26 cellular contexts compared by ENCODE assay signal in genomic region chr13:60178327-60178726, GRCh38. TPM values are rescaled to one million over a fixed set of nuclear protein-coding genes. Genes with fewer than 3 reads are reported as not detected.
"Had no signal": no experiment of that assay in that cellular context is flagged by ENCODE, and none has a peak within 500 bp of the region (broad histone marks: within the 10 kb centered on the region; RNA-seq: fewer than 3 reads in every experiment).

No MANE protein-coding gene starts in this region.

- H3K4me1 ChIP-seq: left lung, lower lobe of right lung, spleen, tibial nerve, uterus had no signal

- H3K27ac Mint-ChIP-seq: immature natural killer cell; naive thymus-derived CD8-positive, alpha-beta T cell; nephron; progenitor cell of endocrine pancreas; stimulated activated memory B cell treated with anti-CD40 and anti-IgM and Interleukin-4, amounts not matched to agents 10 μg/mL and 1 μg/mL and 100 μg/mL, for 72 hours; stimulated activated naive CD8-positive, alpha-beta T cell treated with anti-CD3 and anti-CD28 coated beads, Interleukin-15, amount 100 ng/mL, for 72 hours; type B pancreatic cell had no signal

- H3K4me3 ChIP-seq: left lung, lower lobe of right lung, ovary, skin epidermis, spleen, tibial nerve, uterus had no signal

- H3K27me3 ChIP-seq: left lung, ovary, spleen, tibial nerve, uterus had no signal

- H3K27ac ChIP-seq: left lung, lower lobe of right lung, ovary, skin epidermis, spleen, tibial nerve, uterus had no signal

- H3K4me3 Mint-ChIP-seq: immature natural killer cell; naive thymus-derived CD8-positive, alpha-beta T cell; nephron; stimulated activated memory B cell treated with anti-CD40 and anti-IgM and Interleukin-4, amounts not matched to agents 10 μg/mL and 1 μg/mL and 100 μg/mL, for 72 hours; stimulated activated naive CD8-positive, alpha-beta T cell treated with anti-CD3 and anti-CD28 coated beads, Interleukin-15, amount 100 ng/mL, for 72 hours; type B pancreatic cell had no signal

- H3K9me3 Mint-ChIP-seq: immature natural killer cell; naive thymus-derived CD8-positive, alpha-beta T cell; nephron; stimulated activated memory B cell treated with anti-CD40 and anti-IgM and Interleukin-4, amounts not matched to agents 10 μg/mL and 1 μg/mL and 100 μg/mL, for 72 hours; stimulated activated naive CD8-positive, alpha-beta T cell treated with anti-CD3 and anti-CD28 coated beads, Interleukin-15, amount 100 ng/mL, for 72 hours; type B pancreatic cell had no signal

- H3K36me3 Mint-ChIP-seq: immature natural killer cell; naive thymus-derived CD8-positive, alpha-beta T cell; stimulated activated memory B cell treated with anti-CD40 and anti-IgM and Interleukin-4, amounts not matched to agents 10 μg/mL and 1 μg/mL and 100 μg/mL, for 72 hours; type B pancreatic cell had no signal

- H3K9me3 ChIP-seq: left lung, lower lobe of right lung, ovary, spleen, tibial nerve, uterus had no signal

- H3K27me3 Mint-ChIP-seq: type B pancreatic cell had no signal

- H3K4me1 Mint-ChIP-seq: immature natural killer cell; naive thymus-derived CD8-positive, alpha-beta T cell; nephron; stimulated activated memory B cell treated with anti-CD40 and anti-IgM and Interleukin-4, amounts not matched to agents 10 μg/mL and 1 μg/mL and 100 μg/mL, for 72 hours; stimulated activated naive CD8-positive, alpha-beta T cell treated with anti-CD3 and anti-CD28 coated beads, Interleukin-15, amount 100 ng/mL, for 72 hours had no signal

- H3K36me3 ChIP-seq: left lung, lower lobe of right lung, ovary, spleen, tibial nerve, uterus had no signal

- DNase-seq: hypothalamus; immature natural killer cell; kidney; left colon; left lung; lower lobe of right lung; mammary epithelial cell; mesenchymal stem cell; naive thymus-derived CD8-positive, alpha-beta T cell; ovary; right cardiac atrium; spleen; stimulated activated CD4-positive, alpha-beta T cell treated with anti-CD3 and anti-CD28 coated beads, Interleukin-1b, Interleukin-23, amount 100 ng/mL, for 48 hours; stimulated activated CD4-positive, alpha-beta T cell treated with anti-CD3 and anti-CD28 coated beads, Interleukin-2, amount 100 ng/mL, for 48 hours; stimulated activated CD4-positive, alpha-beta T cell treated with anti-CD3 and anti-CD28 coated beads, Interleukin-4, amount 100 ng/mL, for 4 hours; stimulated activated CD8-positive, alpha-beta memory T cell treated with anti-CD3 and anti-CD28 coated beads, Interleukin-4, amount 100 ng/mL, for 48 hours; stimulated activated naive CD4-positive, alpha-beta T cell treated with Interleukin-2 at 50 U/mL for 16 hours; stimulated activated naive CD8-positive, alpha-beta T cell treated with anti-CD3 and anti-CD28 coated beads, Interleukin-15, amount 100 ng/mL, for 72 hours; substantia nigra; uterus had no signal

RNA-seq across cellular contexts. Expression of gene DIAPH3, which starts 14.6 kb away (rescaled TPM):
- total RNA-seq: naive thymus-derived CD8-positive, alpha-beta T cell had no signal
